32 cellular contexts compared by ENCODE assay signal in the genomic region with DNA sequence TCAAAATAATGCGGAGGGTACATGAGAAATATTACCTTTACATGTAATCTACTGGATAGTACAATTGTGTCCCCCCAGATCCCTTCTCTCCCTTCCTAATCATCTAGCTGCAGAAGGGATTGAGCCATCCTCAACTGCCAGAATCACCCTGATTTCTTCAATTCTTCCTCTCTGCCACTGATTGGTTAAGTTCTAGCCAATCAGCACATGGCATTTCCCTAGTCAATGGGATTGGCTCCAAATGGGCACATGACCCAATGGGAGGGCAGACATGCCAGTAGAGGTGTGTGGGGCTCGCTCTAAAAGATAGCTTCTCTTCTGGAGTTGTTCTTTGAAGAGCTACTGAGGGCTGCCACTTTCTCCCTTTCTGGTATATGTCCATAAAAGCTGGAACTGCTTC.
"Had no signal": no experiment of that assay in that cellular context is flagged by ENCODE, and none has a peak within 500 bp of the region (broad histone marks: within the 10 kb centered on the region; RNA-seq: fewer than 3 reads in every experiment).

No MANE protein-coding gene starts in this region.

- H3K36me3 Mint-ChIP-seq: activated CD4-positive, alpha-beta memory T cell treated with anti-CD3 and anti-CD28 coated beads for 36 hours; activated naive CD4-positive, alpha-beta T cell treated with anti-CD3 and anti-CD28 coated beads, Interleukin-2, amount 10 ng/mL, durations not matched to agents 7 days and 5 days; brain had no signal

- H3K4me1 ChIP-seq: ascending aorta, breast epithelium, colonic mucosa, esophagus squamous epithelium, gastroesophageal sphincter, heart right ventricle had no signal

- DNase-seq: activated B cell treated with CpG ODN at 0.5 μM for 24 hours; activated CD4-positive, alpha-beta memory T cell treated with anti-CD3 and anti-CD28 coated beads for 36 hours; activated CD4-positive, alpha-beta T cell treated with anti-CD3 and anti-CD28 coated beads for 36 hours; activated CD4-positive, alpha-beta T cell treated with anti-CD3 and anti-CD28 coated beads, Interleukin-2, amount 10 ng/mL, durations not matched to agents 24 days and 14 days; activated CD4-positive, CD25-positive, alpha-beta regulatory T cell treated with anti-CD3 and anti-CD28 coated beads, Interleukin-2, amount 50 U/mL, for 72 hours; activated CD8-positive, alpha-beta memory T cell treated with anti-CD3 and anti-CD28 coated beads, Interleukin-2, amount 50 U/mL, for 4 hours; activated gamma-delta T cell; activated naive CD4-positive, alpha-beta T cell; activated naive CD4-positive, alpha-beta T cell treated with anti-CD3 and anti-CD28 coated beads, Interleukin-2, amount 10 ng/mL, durations not matched to agents 7 days and 5 days; activated naive CD8-positive, alpha-beta T cell treated with anti-CD3 and anti-CD28 coated beads, Interleukin-2, amount 10 ng/mL, durations not matched to agents 7 days and 5 days; activated T-cell treated with anti-CD3 and anti-CD28 coated beads, Interleukin-2, amount 50 U/mL, for 1 hour; activated T-cell treated with anti-CD3 and anti-CD28 coated beads, Interleukin-2, amount 50 U/mL, for 48 hours; central memory CD4-positive, alpha-beta T cell; cerebellar nuclear complex; colonic mucosa; effector CD8-positive, alpha-beta T cell; esophagus squamous epithelium; foreskin melanocyte; heart right ventricle; T-helper 1 cell; T-helper 2 cell had no signal

- H3K27ac Mint-ChIP-seq: activated B cell treated with CpG ODN at 0.5 μM for 24 hours; activated CD4-positive, alpha-beta memory T cell treated with anti-CD3 and anti-CD28 coated beads for 36 hours; activated CD4-positive, alpha-beta T cell treated with anti-CD3 and anti-CD28 coated beads for 36 hours; activated CD4-positive, alpha-beta T cell treated with anti-CD3 and anti-CD28 coated beads, Interleukin-2, amount 10 ng/mL, durations not matched to agents 24 days and 14 days; activated naive CD4-positive, alpha-beta T cell treated with anti-CD3 and anti-CD28 coated beads, Interleukin-2, amount 10 ng/mL, durations not matched to agents 7 days and 5 days; activated naive CD4-positive, alpha-beta T cell treated with anti-CD3 and anti-CD28 coated beads, Interleukin-2, amount 50 U/mL, for 72 hours; activated naive CD8-positive, alpha-beta T cell treated with anti-CD3 and anti-CD28 coated beads, Interleukin-2, amount 10 ng/mL, durations not matched to agents 7 days and 5 days; brain had no signal

- H3K4me1 Mint-ChIP-seq: activated B cell treated with CpG ODN at 0.5 μM for 24 hours; activated CD4-positive, alpha-beta T cell treated with anti-CD3 and anti-CD28 coated beads for 36 hours; activated CD4-positive, alpha-beta T cell treated with anti-CD3 and anti-CD28 coated beads, Interleukin-2, amount 10 ng/mL, durations not matched to agents 24 days and 14 days; activated naive CD4-positive, alpha-beta T cell treated with anti-CD3 and anti-CD28 coated beads, Interleukin-2, amount 10 ng/mL, durations not matched to agents 7 days and 5 days; activated naive CD8-positive, alpha-beta T cell treated with anti-CD3 and anti-CD28 coated beads, Interleukin-2, amount 10 ng/mL, durations not matched to agents 7 days and 5 days; brain had no signal

- H3K27ac ChIP-seq: ascending aorta, breast epithelium, cardiac muscle cell, colonic mucosa, epithelial cell of prostate, esophagus squamous epithelium, gastroesophageal sphincter, heart right ventricle, hepatocyte, VCaP had no signal

- H3K27me3 ChIP-seq: ascending aorta, breast epithelium, cardiac muscle cell, colonic mucosa, esophagus squamous epithelium, hepatocyte had no signal

- H3K4me3 Mint-ChIP-seq: activated B cell treated with CpG ODN at 0.5 μM for 24 hours; activated CD4-positive, alpha-beta memory T cell treated with anti-CD3 and anti-CD28 coated beads for 36 hours; activated CD4-positive, alpha-beta T cell treated with anti-CD3 and anti-CD28 coated beads for 36 hours; activated CD4-positive, alpha-beta T cell treated with anti-CD3 and anti-CD28 coated beads, Interleukin-2, amount 10 ng/mL, durations not matched to agents 24 days and 14 days; activated naive CD4-positive, alpha-beta T cell treated with anti-CD3 and anti-CD28 coated beads, Interleukin-2, amount 10 ng/mL, durations not matched to agents 7 days and 5 days; activated naive CD8-positive, alpha-beta T cell treated with anti-CD3 and anti-CD28 coated beads, Interleukin-2, amount 10 ng/mL, durations not matched to agents 7 days and 5 days; brain had no signal

- H2AFZ ChIP-seq: hepatocyte had no signal

- H3K79me2 ChIP-seq: hepatocyte had no signal

- FAIRE-seq: endometrium, endothelial cell of umbilical vein had no signal

- H3K4me3 ChIP-seq: ascending aorta, breast epithelium, cardiac muscle cell, colonic mucosa, esophagus squamous epithelium, gastroesophageal sphincter, heart right ventricle, hepatocyte had no signal

- ATAC-seq: activated CD4-positive, alpha-beta T cell treated with anti-CD3 and anti-CD28 coated beads for 36 hours; activated naive CD4-positive, alpha-beta T cell treated with anti-CD3 and anti-CD28 coated beads, Interleukin-2, amount 50 U/mL, for 72 hours; gastroesophageal sphincter; heart right ventricle had no signal

- H3K4me2 ChIP-seq: hepatocyte had no signal

- H3K36me3 ChIP-seq: ascending aorta, breast epithelium, cardiac muscle cell, colonic mucosa, esophagus squamous epithelium, gastroesophageal sphincter, heart right ventricle had no signal

- H3K9me3 ChIP-seq: ascending aorta, colonic mucosa had no signal
